In genomic region chr4:93501946-93502345, GRCh38 we compare ENCODE assay signal across 35 cellular contexts.
"Had no signal": no experiment of that assay in that cellular context is flagged by ENCODE, and none has a peak within 500 bp of the region (broad histone marks: within the 10 kb centered on the region; RNA-seq: fewer than 3 reads in every experiment).

No MANE protein-coding gene starts in this region.

- DNase-seq: activated CD4-positive, alpha-beta memory T cell treated with anti-CD3 and anti-CD28 coated beads, Interleukin-2, amount 10 ng/mL, durations not matched to agents 7 days and 5 days; activated CD4-positive, alpha-beta T cell treated with anti-CD3 and anti-CD28 coated beads for 1 hour; activated CD4-positive, alpha-beta T cell treated with anti-CD3 and anti-CD28 coated beads for 4 hours; activated CD4-positive, alpha-beta T cell treated with anti-CD3 and anti-CD28 coated beads, Interleukin-2, amount 10 ng/mL, durations not matched to agents 7 days and 5 days; activated CD4-positive, alpha-beta T cell treated with anti-CD3 and anti-CD28 coated beads, Interleukin-2, amount 50 U/mL, for 4 hours; activated CD8-positive, alpha-beta memory T cell treated with anti-CD3 and anti-CD28 coated beads, Interleukin-2, amount 50 U/mL, for 48 hours; activated effector memory CD4-positive, alpha-beta T cell treated with Interleukin-2 at 50 U/mL for 16 hours; activated gamma-delta T cell treated with Interleukin-2 at 50 U/mL for 16 hours; activated naive CD4-positive, alpha-beta T cell treated with anti-CD3 and anti-CD28 coated beads for 36 hours; activated naive CD8-positive, alpha-beta T cell treated with anti-CD3 and anti-CD28 coated beads for 36 hours; activated naive CD8-positive, alpha-beta T cell treated with anti-CD3 and anti-CD28 coated beads, Interleukin-2, amount 50 U/mL, for 24 hours; activated T-cell treated with anti-CD3 and anti-CD28 coated beads for 4 hours; activated T-cell treated with anti-CD3 and anti-CD28 coated beads, Interleukin-2, amount 50 U/mL, for 24 hours; activated T-cell treated with anti-CD3 and anti-CD28 coated beads, Interleukin-2, amount 50 U/mL, for 72 hours; adrenal gland; brain microvascular endothelial cell; effector memory CD8-positive, alpha-beta T cell; esophagus squamous epithelium; foreskin fibroblast; gastrocnemius medialis; glutamatergic neuron; heart left ventricle; T-helper 1 cell; T-helper 17 cell; T1000 had no signal

- H3K27ac Mint-ChIP-seq: activated CD4-positive, alpha-beta memory T cell treated with anti-CD3 and anti-CD28 coated beads, Interleukin-2, amount 10 ng/mL, durations not matched to agents 7 days and 5 days; activated CD4-positive, alpha-beta T cell treated with anti-CD3 and anti-CD28 coated beads, Interleukin-2, amount 10 ng/mL, durations not matched to agents 7 days and 5 days; activated naive CD4-positive, alpha-beta T cell treated with anti-CD3 and anti-CD28 coated beads for 36 hours; activated naive CD4-positive, alpha-beta T cell treated with anti-CD3 and anti-CD28 coated beads, Interleukin-2, amount 50 U/mL, for 24 hours; activated naive CD8-positive, alpha-beta T cell treated with anti-CD3 and anti-CD28 coated beads for 36 hours; activated naive CD8-positive, alpha-beta T cell treated with anti-CD3 and anti-CD28 coated beads, Interleukin-2, amount 50 U/mL, for 24 hours; activated T-cell treated with anti-CD3 and anti-CD28 coated beads, Interleukin-2, amount 50 U/mL, for 24 hours; activated T-cell treated with anti-CD3 and anti-CD28 coated beads, Interleukin-2, amount 50 U/mL, for 72 hours; dendritic cell treated with granulocyte-macrophage colony-stimulating factor and Interleukin-4, amounts not matched to agents 40 ng/mL and 50 ng/mL, for 4 days; effector memory CD8-positive, alpha-beta T cell; T-helper 17 cell; T-helper 2 cell treated with Interferon-gamma antibody and Interleukin-4, amounts not matched to agents 5 μg/mL and 100 μg/mL, for 36 hours; WTC11 had no signal

- ATAC-seq: activated naive CD8-positive, alpha-beta T cell treated with anti-CD3 and anti-CD28 coated beads, Interleukin-2, amount 50 U/mL, for 24 hours; activated T-cell treated with anti-CD3 and anti-CD28 coated beads, Interleukin-2, amount 50 U/mL, for 72 hours; effector memory CD8-positive, alpha-beta T cell; gastrocnemius medialis; heart left ventricle; T-helper 17 cell had no signal

- H3K27ac ChIP-seq: adrenal gland, ascending aorta, brain microvascular endothelial cell, coronary artery, epithelial cell of prostate, esophagus squamous epithelium, gastrocnemius medialis, heart left ventricle, VCaP had no signal

- H3K4me3 ChIP-seq: adrenal gland, ascending aorta, coronary artery, dorsolateral prefrontal cortex, esophagus squamous epithelium, gastrocnemius medialis, heart left ventricle had no signal

- H3K36me3 ChIP-seq: adrenal gland, ascending aorta, brain microvascular endothelial cell, esophagus squamous epithelium, gastrocnemius medialis, heart left ventricle had no signal

- H3K4me3 Mint-ChIP-seq: activated CD4-positive, alpha-beta memory T cell treated with anti-CD3 and anti-CD28 coated beads, Interleukin-2, amount 10 ng/mL, durations not matched to agents 7 days and 5 days; activated CD4-positive, alpha-beta T cell treated with anti-CD3 and anti-CD28 coated beads, Interleukin-2, amount 10 ng/mL, durations not matched to agents 7 days and 5 days; activated naive CD4-positive, alpha-beta T cell treated with anti-CD3 and anti-CD28 coated beads for 36 hours; activated naive CD4-positive, alpha-beta T cell treated with anti-CD3 and anti-CD28 coated beads, Interleukin-2, amount 50 U/mL, for 24 hours; activated naive CD8-positive, alpha-beta T cell treated with anti-CD3 and anti-CD28 coated beads for 36 hours; activated naive CD8-positive, alpha-beta T cell treated with anti-CD3 and anti-CD28 coated beads, Interleukin-2, amount 50 U/mL, for 24 hours; activated T-cell treated with anti-CD3 and anti-CD28 coated beads, Interleukin-2, amount 50 U/mL, for 24 hours; activated T-cell treated with anti-CD3 and anti-CD28 coated beads, Interleukin-2, amount 50 U/mL, for 72 hours; central memory CD8-positive, alpha-beta T cell; dendritic cell treated with granulocyte-macrophage colony-stimulating factor and Interleukin-4, amounts not matched to agents 40 ng/mL and 50 ng/mL, for 4 days; effector memory CD8-positive, alpha-beta T cell; T-helper 17 cell; T-helper 2 cell treated with Interferon-gamma antibody and Interleukin-4, amounts not matched to agents 5 μg/mL and 100 μg/mL, for 36 hours; WTC11 had no signal

- H3K4me1 ChIP-seq: adrenal gland, ascending aorta, esophagus squamous epithelium, gastrocnemius medialis, heart left ventricle had no signal

- H3K27me3 ChIP-seq: adrenal gland, ascending aorta, brain microvascular endothelial cell, dorsolateral prefrontal cortex, esophagus squamous epithelium, gastrocnemius medialis, heart left ventricle had no signal

- H3K9me3 ChIP-seq: adrenal gland, ascending aorta, esophagus squamous epithelium, gastrocnemius medialis had no signal

- H3K4me1 Mint-ChIP-seq: activated CD4-positive, alpha-beta memory T cell treated with anti-CD3 and anti-CD28 coated beads, Interleukin-2, amount 10 ng/mL, durations not matched to agents 7 days and 5 days; activated CD4-positive, alpha-beta T cell treated with anti-CD3 and anti-CD28 coated beads, Interleukin-2, amount 10 ng/mL, durations not matched to agents 7 days and 5 days; activated naive CD4-positive, alpha-beta T cell treated with anti-CD3 and anti-CD28 coated beads, Interleukin-2, amount 50 U/mL, for 24 hours; activated naive CD8-positive, alpha-beta T cell treated with anti-CD3 and anti-CD28 coated beads for 36 hours; activated naive CD8-positive, alpha-beta T cell treated with anti-CD3 and anti-CD28 coated beads, Interleukin-2, amount 50 U/mL, for 24 hours; central memory CD8-positive, alpha-beta T cell; T-helper 17 cell had no signal

- H3K36me3 Mint-ChIP-seq: activated naive CD4-positive, alpha-beta T cell treated with anti-CD3 and anti-CD28 coated beads, Interleukin-2, amount 50 U/mL, for 24 hours; activated naive CD8-positive, alpha-beta T cell treated with anti-CD3 and anti-CD28 coated beads for 36 hours; WTC11 had no signal

- H3K27me3 Mint-ChIP-seq: activated CD4-positive, alpha-beta memory T cell treated with anti-CD3 and anti-CD28 coated beads, Interleukin-2, amount 10 ng/mL, durations not matched to agents 7 days and 5 days; activated CD4-positive, alpha-beta T cell treated with anti-CD3 and anti-CD28 coated beads, Interleukin-2, amount 10 ng/mL, durations not matched to agents 7 days and 5 days; activated naive CD4-positive, alpha-beta T cell treated with anti-CD3 and anti-CD28 coated beads, Interleukin-2, amount 50 U/mL, for 24 hours; activated naive CD8-positive, alpha-beta T cell treated with anti-CD3 and anti-CD28 coated beads for 36 hours; activated naive CD8-positive, alpha-beta T cell treated with anti-CD3 and anti-CD28 coated beads, Interleukin-2, amount 50 U/mL, for 24 hours; activated T-cell treated with anti-CD3 and anti-CD28 coated beads, Interleukin-2, amount 50 U/mL, for 24 hours; central memory CD8-positive, alpha-beta T cell; dendritic cell treated with granulocyte-macrophage colony-stimulating factor and Interleukin-4, amounts not matched to agents 40 ng/mL and 50 ng/mL, for 4 days; effector memory CD8-positive, alpha-beta T cell; T-helper 17 cell had no signal

- H3K9me3 Mint-ChIP-seq: activated CD4-positive, alpha-beta memory T cell treated with anti-CD3 and anti-CD28 coated beads, Interleukin-2, amount 10 ng/mL, durations not matched to agents 7 days and 5 days; activated CD4-positive, alpha-beta T cell treated with anti-CD3 and anti-CD28 coated beads, Interleukin-2, amount 10 ng/mL, durations not matched to agents 7 days and 5 days; activated naive CD4-positive, alpha-beta T cell treated with anti-CD3 and anti-CD28 coated beads, Interleukin-2, amount 50 U/mL, for 24 hours; activated naive CD8-positive, alpha-beta T cell treated with anti-CD3 and anti-CD28 coated beads for 36 hours; WTC11 had no signal
